8 cellular contexts compared by ENCODE assay signal in the genomic region with DNA sequence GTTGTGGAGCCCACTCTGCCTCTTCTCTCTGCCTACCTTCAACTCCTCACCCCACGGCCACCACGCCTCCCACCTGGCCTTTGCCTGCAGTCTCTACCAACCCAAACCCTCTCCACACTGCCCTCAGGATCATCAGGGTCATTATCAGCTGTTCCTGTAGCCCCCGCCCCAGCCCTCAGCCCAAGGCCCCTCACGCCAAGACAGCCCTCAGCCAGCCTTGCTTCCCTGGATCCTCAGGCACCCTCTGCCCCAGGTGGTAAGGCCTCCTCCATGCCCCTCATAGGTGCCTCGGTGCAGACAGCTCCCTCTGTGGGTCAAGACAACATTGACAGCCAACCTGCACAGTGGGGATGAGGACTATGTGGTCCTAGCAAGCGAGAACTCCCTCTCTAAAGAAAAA. TPM values are rescaled to one million over a fixed set of nuclear protein-coding genes. Genes with fewer than 3 reads are reported as not detected.
DNase-seq lines count a peak whose midpoint lies in the region; ATAC-seq and TF ChIP-seq lines count a peak whose summit lies in the region.

No MANE protein-coding gene starts in this region.

- CTCF ChIA-PET in HEK293T (lab: Yijun Ruan, JAX): interaction anchor here (1.5 to 1.9 kb wide), 3 partner anchors 25 to 53 kb away, joined by 4 to 12 read pairs (median 6); partner anchors contain the start of gene SCO2
- CTCF ChIA-PET in activated CD8-positive, alpha-beta T cell treated with anti-CD3 and anti-CD28 coated beads for 36 hours (lab: Charles Lee): interaction anchor here (0.7 to 3.9 kb wide), 13 partner anchors 14 to 148 kb away, joined by 3 to 15 read pairs (median 5); partner anchors contain the start of gene SCO2

- intact Hi-C loops in activated CD8-positive, alpha-beta T cell treated with anti-CD3 and anti-CD28 coated beads for 36 hours (cut with micrococcal nuclease): no loop called here

- H3K27me3 Mint-ChIP-seq in activated CD8-positive, alpha-beta T cell treated with anti-CD3 and anti-CD28 coated beads for 36 hours: no peaks in the 10 kb centered on the region

- no peak overlapping the region for H2AFZ ChIP-seq in fibroblast of lung (ENCODE audit: low read length)

- H3K4me1 Mint-ChIP-seq in activated CD8-positive, alpha-beta T cell treated with anti-CD3 and anti-CD28 coated beads for 36 hours (ENCODE audit: low read depth): peaks cover 62% of the 10 kb centered on the region

- DNase-seq in AG09319 (ENCODE audit: extremely low read depth, low read depth): no peak
- peak; percentile 68 for DNase-seq in HEK293T (ENCODE audit: extremely low spot score)
- peak; percentile 72 for DNase-seq in activated CD8-positive, alpha-beta T cell treated with anti-CD3 and anti-CD28 coated beads for 36 hours
- DNase-seq in fibroblast of lung (ENCODE audit: low read depth in 2 of 2): no peak
- peak; percentile 40 for DNase-seq in stimulated activated CD8-positive, alpha-beta memory T cell treated with anti-CD3 and anti-CD28 coated beads, Interleukin-15, amount 100 ng/mL, for 48 hours (ENCODE audit: low read depth in 2 of 2)
- no peak for DNase-seq in caudate nucleus (lab: John Stamatoyannopoulos, UW)

- no peaks in the 10 kb centered on the region for H3K9me3 Mint-ChIP-seq in activated CD8-positive, alpha-beta T cell treated with anti-CD3 and anti-CD28 coated beads for 36 hours

- H3K79me2 ChIP-seq in fibroblast of lung (ENCODE audit: control insufficient read depth, insufficient read depth, low read length): peaks cover 55% of the 10 kb centered on the region

- H3K9me3 ChIP-seq in fibroblast of lung (ENCODE audit: control insufficient read depth, insufficient read depth, low read depth, low read length): no peaks in the 10 kb centered on the region

- peaks cover 2% of the 10 kb centered on the region for H3K36me3 ChIP-seq in fibroblast of lung (ENCODE audit: control insufficient read depth, insufficient read depth, low read length)

- no peak overlapping the region for H3K9ac ChIP-seq in fibroblast of lung (ENCODE audit: insufficient read depth, low read length)

- H3K27ac ChIP-seq in fibroblast of lung (ENCODE audit: insufficient read depth, low read length) (no peak overlapping the region), caudate nucleus (ENCODE audit: low read depth, low read length) (no peak overlapping the region)

- H3K27ac Mint-ChIP-seq in activated CD8-positive, alpha-beta T cell treated with anti-CD3 and anti-CD28 coated beads for 36 hours: peak overlapping the region; percentile 95

- H3K4me3 ChIP-seq in fibroblast of lung (replicated peaks in 1 of 4; ENCODE audit: control extremely low read depth in 1 of 4, insufficient read depth in 1 of 4, low read depth in 3 of 4, low read length in 4 of 4): peak overlapping the region in 2 of 4 experiments; percentile 63 to 73

- H3K36me3 Mint-ChIP-seq in activated CD8-positive, alpha-beta T cell treated with anti-CD3 and anti-CD28 coated beads for 36 hours (ENCODE audit: low read depth): peaks cover 5% of the 10 kb centered on the region

- POLR2A ChIA-PET in HEK293T (lab: Yijun Ruan, JAX): interaction anchor here (0.8 to 2.5 kb wide), 7 partner anchors 11 to 53 kb away, joined by 3 to 12 read pairs (median 4); partner anchors contain the start of genes LMF2, NCAPH2 and SCO2
- POLR2A ChIA-PET in activated CD8-positive, alpha-beta T cell treated with anti-CD3 and anti-CD28 coated beads for 36 hours (lab: Charles Lee): interaction anchor here (0.8 to 3.8 kb wide), 10 partner anchors 11 to 281 kb away, joined by 3 to 21 read pairs (median 5); partner anchors contain the start of genes LMF2, NCAPH2 and SCO2

- ATAC-seq in activated CD8-positive, alpha-beta T cell treated with anti-CD3 and anti-CD28 coated beads for 36 hours: peak; percentile 25
- no peak for ATAC-seq in GM18870 (IDR thresholded peaks at IDR 0.05; ENCODE audit: unreplicated experiment)
- ATAC-seq in GM19397 (IDR thresholded peaks at IDR 0.05; ENCODE audit: unreplicated experiment): no peak

- no peaks in the 10 kb centered on the region for H3K27me3 ChIP-seq in fibroblast of lung (ENCODE audit: control insufficient read depth, insufficient read depth, low read length)

- TF ChIP-seq CTCF in AG09319 (IDR thresholded peaks at IDR 0.05; ENCODE audit: low read depth, low read length): peak; percentile 11
- TF ChIP-seq CTCF in activated CD8-positive, alpha-beta T cell treated with anti-CD3 and anti-CD28 coated beads for 36 hours (IDR thresholded peaks at IDR 0.05): peak; percentile 57
- peak in 1 of 2 donors; percentile 25 for TF ChIP-seq CTCF in fibroblast of lung (conservative IDR thresholded peaks at IDR 0.05 in 1 of 2, IDR thresholded peaks at IDR 0.05 in 1 of 2; ENCODE audit: low read depth in 1 of 2, low read length in 2 of 2)

- peak overlapping the region; percentile 99 for H3K4me3 Mint-ChIP-seq in activated CD8-positive, alpha-beta T cell treated with anti-CD3 and anti-CD28 coated beads for 36 hours

- H3K4me1 ChIP-seq in fibroblast of lung (ENCODE audit: control insufficient read depth, extremely low read depth, insufficient read depth, low read length): peaks cover 16% of the 10 kb centered on the region

- H3K4me2 ChIP-seq in fibroblast of lung (ENCODE audit: extremely low read depth, insufficient read depth, low read length): peak overlapping the region; percentile 96

- peaks cover 3% of the 10 kb centered on the region for H4K20me1 ChIP-seq in fibroblast of lung (ENCODE audit: control insufficient read depth, extremely low read depth, insufficient read depth, low read length)

TF ChIP-seq in HEK293T, 16 proteins besides CTCF, POLR2A, EP300 and RAD21:
- TF ChIP-seq ELF4 (IDR thresholded peaks at IDR 0.05) (no peak), SP1 (IDR thresholded peaks at IDR 0.05) (no peak), ZNF384 (IDR thresholded peaks at IDR 0.05) (no peak), FOXM1 (IDR thresholded peaks at IDR 0.05; ENCODE audit: borderline replicate concordance) (no peak), NFRKB (IDR thresholded peaks at IDR 0.05) (no peak), HDGF (IDR thresholded peaks at IDR 0.05; ENCODE audit: borderline replicate concordance) (no peak), FOXK2 (IDR thresholded peaks at IDR 0.05) (no peak), ARNT (IDR thresholded peaks at IDR 0.05) (no peak), PKNOX1 (IDR thresholded peaks at IDR 0.05) (no peak), TARDBP (IDR thresholded peaks at IDR 0.05) (no peak), BHLHE40 (IDR thresholded peaks at IDR 0.05; ENCODE audit: borderline replicate concordance) (no peak), FOXA1 (IDR thresholded peaks at IDR 0.05) (no peak), LEF1 (IDR thresholded peaks at IDR 0.05; ENCODE audit: borderline replicate concordance) (no peak), SUZ12 (IDR thresholded peaks at IDR 0.05) (no peak)

RNA-seq across cellular contexts. Expression of gene SBF1, which starts 1.7 kb away (rescaled TPM):
- 100 to 1,000 TPM; 120 TPM for total RNA-seq in activated CD8-positive, alpha-beta T cell treated with anti-CD3 and anti-CD28 coated beads for 36 hours
- 69.1 and 75.8 TPM in 2 replicates for total RNA-seq in fibroblast of lung
- 13.5 and 18.7 TPM in 2 replicates for polyA plus RNA-seq in fibroblast of lung
- 33.2 and 49.9 TPM in 2 replicates for polyA plus RNA-seq in fibroblast of lung (2012)
- polyA minus RNA-seq in fibroblast of lung (ENCODE audit: low replicate concordance): 118 and 132 TPM in 2 replicates

RNA-seq across cellular contexts. Expression of gene ADM2, which starts 8.3 kb away (rescaled TPM):
- 1 to 10 TPM; 5.5 to 6.8 TPM for total RNA-seq in activated CD8-positive, alpha-beta T cell treated with anti-CD3 and anti-CD28 coated beads for 36 hours
- 2.8 and 5.8 TPM in 2 replicates for total RNA-seq in fibroblast of lung
- polyA plus RNA-seq in fibroblast of lung: 0.67 and 0.73 TPM in 2 replicates
- 1.5 and 2.0 TPM in 2 replicates for polyA plus RNA-seq in fibroblast of lung (2012)
- polyA minus RNA-seq in fibroblast of lung (ENCODE audit: low replicate concordance): 0.59 and 1.2 TPM in 2 replicates

RNA-seq across cellular contexts. Expression of gene MIOX, which starts 13.6 kb away (rescaled TPM):
- under 1 TPM in 1 of 2 experiments, not detected in 1; 0.29 TPM for total RNA-seq in activated CD8-positive, alpha-beta T cell treated with anti-CD3 and anti-CD28 coated beads for 36 hours
- under 0.01 and 0.17 TPM in 2 replicates for total RNA-seq in fibroblast of lung
- polyA plus RNA-seq in fibroblast of lung: 0.06 TPM in 1 of 2 replicates, not detected in the other
- not detected in 2 replicates for polyA plus RNA-seq in fibroblast of lung (2012)
- not detected in 2 replicates for polyA minus RNA-seq in fibroblast of lung (ENCODE audit: low replicate concordance)

RNA-seq across cellular contexts. Expression of gene LMF2, which starts 34.4 kb away (rescaled TPM):
- total RNA-seq in activated CD8-positive, alpha-beta T cell treated with anti-CD3 and anti-CD28 coated beads for 36 hours: 10 to 100 TPM; 48.0 to 48.8 TPM
- total RNA-seq in fibroblast of lung: 25.9 and 37.8 TPM in 2 replicates
- 25.2 and 25.8 TPM in 2 replicates for polyA plus RNA-seq in fibroblast of lung
- polyA plus RNA-seq in fibroblast of lung (2012): 55.5 and 73.7 TPM in 2 replicates
- 55.5 and 70.9 TPM in 2 replicates for polyA minus RNA-seq in fibroblast of lung (ENCODE audit: low replicate concordance)

RNA-seq across cellular contexts. Expression of gene NCAPH2, which starts 34.9 kb away (rescaled TPM):
- total RNA-seq in activated CD8-positive, alpha-beta T cell treated with anti-CD3 and anti-CD28 coated beads for 36 hours: 100 to 1,000 TPM; 121 to 126 TPM
- total RNA-seq in fibroblast of lung: 18.3 and 20.0 TPM in 2 replicates
- 12.0 and 23.1 TPM in 2 replicates for polyA plus RNA-seq in fibroblast of lung
- polyA plus RNA-seq in fibroblast of lung (2012): 18.8 and 45.4 TPM in 2 replicates
- polyA minus RNA-seq in fibroblast of lung (ENCODE audit: low replicate concordance): 32.4 and 47.7 TPM in 2 replicates

Comparison
In these comparisons a context has a peak if more than half of its experiments do, and no peak if none do; other contexts are left out.
1. DNase-seq: peak in HEK293T (single experiment), activated CD8-positive, alpha-beta T cell treated with anti-CD3 and anti-CD28 coated beads for 36 hours (single experiment) and stimulated activated CD8-positive, alpha-beta memory T cell treated with anti-CD3 and anti-CD28 coated beads, Interleukin-15, amount 100 ng/mL, for 48 hours (2 of 2); none in AG09319 (single experiment), fibroblast of lung (0 of 2) and caudate nucleus (0 of 61).